Comparison of ENCODE assay signal across 14 cellular contexts in genomic region chr16:27625050-27625697, GRCh38.
DNase-seq lines count a peak whose midpoint lies in the region; ATAC-seq, FAIRE-seq and TF ChIP-seq lines count a peak whose summit lies in the region.
"Had no signal": no experiment of that assay in that cellular context is flagged by ENCODE, and none has a peak within 500 bp of the region (broad histone marks: within the 10 kb centered on the region; RNA-seq: fewer than 3 reads in every experiment).

No MANE protein-coding gene starts in this region.

- no peak overlapping the region for H3K4me2 ChIP-seq in endothelial cell of umbilical vein (ENCODE audit: insufficient read depth, low read length)

- H3K9me3 ChIP-seq in endothelial cell of umbilical vein (replicated peaks; ENCODE audit: control insufficient read depth, insufficient read depth, low read length) (no peaks in the 10 kb centered on the region), lower lobe of right lung (no peaks in the 10 kb centered on the region), MG63 (no peaks in the 10 kb centered on the region)

- H2AFZ ChIP-seq in endothelial cell of umbilical vein (ENCODE audit: low read depth, low read length): no peak overlapping the region

- H3K4me1 Mint-ChIP-seq in glutamatergic neuron (ENCODE audit: low read depth, unreplicated experiment): peaks cover 19% of the 10 kb centered on the region

- TF ChIP-seq CTCF in AG09309 (IDR thresholded peaks at IDR 0.05; ENCODE audit: control insufficient read depth, insufficient read depth, low read depth, low read length, missing control alignments) (no peak), LNCaP clone FGC (IDR thresholded peaks at IDR 0.05; ENCODE audit: control insufficient read depth, extremely low read depth, insufficient read depth) (no peak), endothelial cell of umbilical vein (IDR thresholded peaks at IDR 0.05; ENCODE audit: extremely low read depth in 1 of 2, insufficient read depth in 1 of 2, low read depth in 1 of 2, low read length in 2 of 2) (no peak), lower lobe of right lung (IDR thresholded peaks at IDR 0.05) (no peak), glutamatergic neuron (IDR thresholded peaks at IDR 0.05; ENCODE audit: partially characterized antibody, unreplicated experiment) (no peak)

- no peak overlapping the region for H3K9ac ChIP-seq in endothelial cell of umbilical vein (replicated peaks; ENCODE audit: extremely low read depth, insufficient read depth, low read length)
- H3K9ac ChIP-seq: BLaER1 had no signal

- DNase-seq in AG09309 (ENCODE audit: low read depth): peak; percentile 21
- peak; percentile 89 for DNase-seq in LNCaP clone FGC (ENCODE audit: low read depth)
- peak; percentile 93 for DNase-seq in endothelial cell of umbilical vein (ENCODE audit: low read depth, low spot score)
- no peak for DNase-seq in lower lobe of right lung
- no peak for DNase-seq in MG63
- no peak for DNase-seq in glutamatergic neuron
- DNase-seq: Karpas-422, NCI-H510A had no signal

- BruUV-seq in endothelial cell of umbilical vein (replicated peaks; lab: Mats Ljungman, UMichigan): no TSS peak

- no peaks in the 10 kb centered on the region for H4K20me1 ChIP-seq in endothelial cell of umbilical vein (replicated peaks; ENCODE audit: control insufficient read depth, extremely low read depth, insufficient read depth, low read length)
- H4K20me1 ChIP-seq: BLaER1 had no signal

- no peak overlapping the region for H3K27ac Mint-ChIP-seq in glutamatergic neuron (ENCODE audit: unreplicated experiment)

- TF ChIP-seq POLR2A in endothelial cell of umbilical vein (IDR thresholded peaks at IDR 0.05; ENCODE audit: low read depth, low read length): no peak

- intact Hi-C loops in endothelial cell of umbilical vein (cut with micrococcal nuclease): no loop called here
- intact Hi-C loops in lower lobe of right lung (cut with DNase I): no loop called here

- peak; percentile 8 for FAIRE-seq in endothelial cell of umbilical vein (lab: Jason Lieb, UNC)
- FAIRE-seq: endometrium, H1 had no signal

- H3K4me3 Mint-ChIP-seq in glutamatergic neuron (ENCODE audit: unreplicated experiment): no peak overlapping the region

- H3K27me3 Mint-ChIP-seq in glutamatergic neuron (ENCODE audit: unreplicated experiment): peaks cover 2% of the 10 kb centered on the region

- H3K36me3 ChIP-seq in endothelial cell of umbilical vein (ENCODE audit: control insufficient read depth in 2 of 2, extremely low read depth in 1 of 2, insufficient read depth in 2 of 2, low read length in 2 of 2) (no peaks in the 10 kb centered on the region), lower lobe of right lung (peaks cover 9% of the 10 kb centered on the region), MG63 (peaks cover 3% of the 10 kb centered on the region)

- dilution Hi-C loops in endothelial cell of umbilical vein (cut with MboI; ENCODE audit: extremely low pct_ligation_motif_present, low sequenced_read_pairs): no loop called here

- no peak overlapping the region for H3K4me3 ChIP-seq in AG09309 (ENCODE audit: control insufficient read depth, low read depth, low read length)
- no peak overlapping the region for H3K4me3 ChIP-seq in LNCaP clone FGC (ENCODE audit: low read depth, low read length)
- H3K4me3 ChIP-seq in endothelial cell of umbilical vein (replicated peaks in 1 of 3; ENCODE audit: insufficient read depth in 1 of 3, low read depth in 1 of 3, low read length in 3 of 3): no peak overlapping the region
- no peak overlapping the region for H3K4me3 ChIP-seq in lower lobe of right lung
- H3K4me3 ChIP-seq in MG63: no peak overlapping the region
- H3K4me3 ChIP-seq: BLaER1 had no signal

- CTCF ChIA-PET in endothelial cell of umbilical vein (lab: Charles Lee): no interaction called here

- no peaks in the 10 kb centered on the region for H3K79me2 ChIP-seq in endothelial cell of umbilical vein (ENCODE audit: control insufficient read depth, insufficient read depth, low read length)

- H3K9me3 Mint-ChIP-seq in glutamatergic neuron (ENCODE audit: unreplicated experiment): no peaks in the 10 kb centered on the region
- H3K9me3 Mint-ChIP-seq: activated naive CD4-positive, alpha-beta T cell treated with anti-CD3 and anti-CD28 coated beads, Interleukin-2, amount 50 U/mL, for 72 hours had no signal

- POLR2A ChIA-PET in endothelial cell of umbilical vein (lab: Charles Lee): no interaction called here

- peaks cover 7% of the 10 kb centered on the region for H3K36me3 Mint-ChIP-seq in glutamatergic neuron (ENCODE audit: unreplicated experiment)

- ATAC-seq in lower lobe of right lung (peak; percentile 65 to 67), GM21381 (IDR thresholded peaks at IDR 0.05; ENCODE audit: unreplicated experiment) (no peak), GM18861 (IDR thresholded peaks at IDR 0.05; ENCODE audit: unreplicated experiment) (no peak)
- ATAC-seq: activated naive CD4-positive, alpha-beta T cell treated with anti-CD3 and anti-CD28 coated beads, Interleukin-2, amount 50 U/mL, for 72 hours had no signal

- peaks cover 2% of the 10 kb centered on the region for H3K4me1 ChIP-seq in endothelial cell of umbilical vein (ENCODE audit: control insufficient read depth, extremely low read depth, insufficient read depth, low read length)
- peaks cover 15% of the 10 kb centered on the region for H3K4me1 ChIP-seq in lower lobe of right lung

- H3K27me3 ChIP-seq in endothelial cell of umbilical vein (ENCODE audit: control insufficient read depth in 2 of 2, insufficient read depth in 2 of 2, low read length in 2 of 2): no peaks in the 10 kb centered on the region
- no peaks in the 10 kb centered on the region for H3K27me3 ChIP-seq in lower lobe of right lung (ENCODE audit: low read depth)
- no peaks in the 10 kb centered on the region for H3K27me3 ChIP-seq in MG63
- H3K27me3 ChIP-seq: BLaER1 had no signal

- no peaks in the 10 kb centered on the region for H3K9me1 ChIP-seq in endothelial cell of umbilical vein (replicated peaks; ENCODE audit: control insufficient read depth, extremely low read depth, insufficient read depth, low read length)

- H3K27ac ChIP-seq in endothelial cell of umbilical vein (ENCODE audit: insufficient read depth, low read depth, low read length) (no peak overlapping the region), lower lobe of right lung (peak overlapping the region; percentile 62)
- H3K27ac ChIP-seq: BLaER1 had no signal

TF ChIP-seq in endothelial cell of umbilical vein, 7 proteins besides CTCF, POLR2A, EP300 and RAD21:
- TF ChIP-seq MYC (IDR thresholded peaks at IDR 0.05; ENCODE audit: low read depth, low read length) (no peak), EZH2 (IDR thresholded peaks at IDR 0.05; ENCODE audit: borderline replicate concordance, low read depth, low read length, severe bottlenecking) (no peak), JUN (IDR thresholded peaks at IDR 0.05; ENCODE audit: borderline replicate concordance, insufficient read depth, insufficient read length, low read depth) (no peak), FOS (IDR thresholded peaks at IDR 0.05; ENCODE audit: borderline replicate concordance, insufficient read depth, low read length) (no peak), MAX (IDR thresholded peaks at IDR 0.05; ENCODE audit: insufficient read depth, insufficient read length) (no peak), POLR2AphosphoS5 (IDR thresholded peaks at IDR 0.05; ENCODE audit: insufficient read depth, low read depth, low read length) (no peak), GATA2 (IDR thresholded peaks at IDR 0.05; ENCODE audit: insufficient read depth, insufficient read length, low read depth, low read length) (no peak)
TF ChIP-seq in endothelial cell of umbilical vein: peak in this region for 0.

Comparison
In these comparisons a context has a peak if more than half of its experiments do, and no peak if none do; other contexts are left out.
1. DNase-seq: peak in AG09309 (single experiment), LNCaP clone FGC (single experiment) and endothelial cell of umbilical vein (single experiment); none in lower lobe of right lung (single experiment), MG63 (single experiment) and glutamatergic neuron (single experiment).
2. ATAC-seq: peak in lower lobe of right lung (2 of 2); none in GM21381 (single experiment) and GM18861 (single experiment).